15 cellular contexts compared by ENCODE assay signal in the genomic region with DNA sequence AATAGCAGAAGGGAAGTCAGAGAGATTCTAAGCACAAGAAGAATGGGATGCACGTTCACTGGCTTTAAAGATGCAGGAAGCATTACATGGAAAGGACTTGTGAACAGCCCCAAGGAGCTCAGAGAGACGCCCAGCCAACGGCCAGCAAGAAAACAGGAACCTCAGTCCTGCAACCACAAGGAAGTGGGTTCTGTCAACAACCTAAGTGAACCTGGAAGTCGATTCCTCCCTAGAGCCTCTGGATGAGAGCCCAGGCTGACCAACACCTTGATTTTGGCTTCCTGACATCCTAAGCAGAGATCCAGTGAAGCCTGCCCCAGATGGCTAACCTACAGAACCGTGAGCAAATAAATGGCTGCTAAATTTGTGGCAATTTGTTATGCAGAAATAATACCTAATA.
"Had no signal": no experiment of that assay in that cellular context is flagged by ENCODE, and none has a peak within 500 bp of the region (broad histone marks: within the 10 kb centered on the region; RNA-seq: fewer than 3 reads in every experiment).

No MANE protein-coding gene starts in this region.

- H3K27ac ChIP-seq: ascending aorta, upper lobe of left lung had no signal

- H3K4me3 ChIP-seq: ascending aorta, psoas muscle, upper lobe of left lung had no signal

- H3K36me3 ChIP-seq: ascending aorta, upper lobe of left lung had no signal

- DNase-seq: activated CD4-positive, alpha-beta T cell treated with anti-CD3 and anti-CD28 coated beads for 48 hours; activated CD8-positive, alpha-beta memory T cell treated with anti-CD3 and anti-CD28 coated beads, Interleukin-2, amount 50 U/mL, for 48 hours; activated CD8-positive, alpha-beta T cell treated with anti-CD3 and anti-CD28 coated beads, Interleukin-2, amount 10 ng/mL, durations not matched to agents 7 days and 5 days; activated naive CD4-positive, alpha-beta T cell; immature natural killer cell; left colon; stimulated activated CD4-positive, alpha-beta T cell treated with anti-CD3 and anti-CD28 coated beads, Interleukin-2, amount 100 ng/mL, for 24 hours; stimulated activated naive CD4-positive, alpha-beta T cell treated with Interleukin-2 at 50 U/mL for 16 hours; T-helper 9 cell; upper lobe of left lung had no signal

- H3K27me3 ChIP-seq: ascending aorta, upper lobe of left lung had no signal

- H3K9me3 ChIP-seq: ascending aorta, psoas muscle, upper lobe of left lung had no signal

- H3K4me1 ChIP-seq: upper lobe of left lung had no signal

- ATAC-seq: activated CD8-positive, alpha-beta T cell treated with anti-CD3 and anti-CD28 coated beads, Interleukin-2, amount 10 ng/mL, durations not matched to agents 7 days and 5 days; esophagus mucosa; left colon; psoas muscle; sciatic nerve; WTC11 had no signal
